25 cellular contexts compared by ENCODE assay signal in genomic region chr4:100417565-100417964, GRCh38.
DNase-seq lines count a peak whose midpoint lies in the region; ATAC-seq and TF ChIP-seq lines count a peak whose summit lies in the region.
"Had no signal": no experiment of that assay in that cellular context is flagged by ENCODE, and none has a peak within 500 bp of the region (broad histone marks: within the 10 kb centered on the region; RNA-seq: fewer than 3 reads in every experiment).

No MANE protein-coding gene starts in this region.

- H3K9me3 Mint-ChIP-seq in MCF 10A (ENCODE audit: unreplicated experiment) (no peaks in the 10 kb centered on the region), mesothelial cell of epicardium (no peaks in the 10 kb centered on the region)
- H3K9me3 Mint-ChIP-seq: activated B cell treated with CpG ODN at 0.5 μM for 24 hours; activated CD4-positive, alpha-beta memory T cell treated with anti-CD3 and anti-CD28 coated beads, Interleukin-2, amount 10 ng/mL, durations not matched to agents 7 days and 5 days; activated naive CD4-positive, alpha-beta T cell treated with anti-CD3 and anti-CD28 coated beads for 36 hours; activated T-cell treated with anti-CD3 and anti-CD28 coated beads, Interleukin-2, amount 50 U/mL, for 4 hours; CD4-positive, alpha-beta memory T cell; GM23338; memory B cell; natural killer cell had no signal

- no peak for TF ChIP-seq CTCF in mammary epithelial cell (conservative IDR thresholded peaks at IDR 0.05 in 1 of 2, IDR thresholded peaks at IDR 0.05 in 1 of 2; ENCODE audit: extremely low read depth in 1 of 2, insufficient read depth in 1 of 2, low read depth in 1 of 2, low read length in 2 of 2)
- no peak for TF ChIP-seq CTCF in MCF 10A (IDR thresholded peaks at IDR 0.05; ENCODE audit: unreplicated experiment)
- no peak for TF ChIP-seq CTCF in cardiac fibroblast (IDR thresholded peaks at IDR 0.05; ENCODE audit: low read depth, low read length)
- TF ChIP-seq CTCF in GM20000 (IDR thresholded peaks at IDR 0.05; ENCODE audit: extremely low read depth, missing control alignments): no peak
- TF ChIP-seq CTCF in mesothelial cell of epicardium (IDR thresholded peaks at IDR 0.05; ENCODE audit: unreplicated experiment): no peak

- H3K9me3 ChIP-seq in mammary epithelial cell (replicated peaks; ENCODE audit: insufficient read depth, low read length): no peaks in the 10 kb centered on the region
- H3K9me3 ChIP-seq: ascending aorta, uterus had no signal

- H3K36me3 Mint-ChIP-seq in MCF 10A (ENCODE audit: insufficient read depth, unreplicated experiment): no peaks in the 10 kb centered on the region
- H3K36me3 Mint-ChIP-seq in mesothelial cell of epicardium: no peaks in the 10 kb centered on the region
- H3K36me3 Mint-ChIP-seq: CD4-positive, alpha-beta memory T cell; memory B cell; natural killer cell had no signal

- WGBS in mammary epithelial cell (ENCODE audit: low coverage, missing lambda C conversion rate): 61% methylated on average over 1 of the region's 1 CpG

- no peak overlapping the region for H2AFZ ChIP-seq in mammary epithelial cell (ENCODE audit: low read depth, low read length)
- H2AFZ ChIP-seq: GM23338 had no signal

- H3K4me2 ChIP-seq in mammary epithelial cell (ENCODE audit: insufficient read depth, low read depth, low read length): no peak overlapping the region
- H3K4me2 ChIP-seq: GM23338 had no signal

- H3K36me3 ChIP-seq in mammary epithelial cell (ENCODE audit: insufficient read depth, low read length): no peaks in the 10 kb centered on the region
- H3K36me3 ChIP-seq: ascending aorta, uterus had no signal

- H3K9ac ChIP-seq in mammary epithelial cell (ENCODE audit: insufficient read depth, low read length): no peak overlapping the region

- DNase-seq in mammary epithelial cell (peak; percentile 35), MCF 10A (ENCODE audit: unreplicated experiment) (no peak), cardiac fibroblast (ENCODE audit: low read depth in 2 of 2) (peak; percentile 48 to 65), left kidney (ENCODE audit: low read depth, low spot score) (peak; percentile 53), GM20000 (ENCODE audit: low spot score) (no peak), pons (ENCODE audit: low spot score) (no peak), mesothelial cell of epicardium (ENCODE audit: low spot score in 2 of 2, unreplicated experiment in 2 of 2) (no peak)
- DNase-seq: activated B cell treated with CpG ODN at 0.5 μM for 24 hours; activated CD4-positive, alpha-beta memory T cell treated with anti-CD3 and anti-CD28 coated beads, Interleukin-2, amount 10 ng/mL, durations not matched to agents 7 days and 5 days; activated naive CD4-positive, alpha-beta T cell treated with anti-CD3 and anti-CD28 coated beads for 36 hours; activated T-cell treated with anti-CD3 and anti-CD28 coated beads, Interleukin-2, amount 50 U/mL, for 4 hours; CD4-positive, alpha-beta memory T cell; DND-41; foreskin melanocyte; Karpas-422; natural killer cell; NCI-H1092; NCI-H526 treated with DMSO at 0.1 percent for 48 hours; stimulated activated CD4-positive, alpha-beta T cell treated with anti-CD3 and anti-CD28 coated beads, Interleukin-12 subunit alpha, Interleukin-12 subunit beta, amount 100 ng/mL, for 4 hours; uterus had no signal

- BruUV-seq in mammary epithelial cell (replicated peaks; lab: Mats Ljungman, UMichigan): no TSS peak
- no TSS peak for BruUV-seq in MCF 10A (replicated peaks; lab: Mats Ljungman, UMichigan)

- CTCF ChIA-PET in mammary epithelial cell (lab: Charles Lee; ENCODE audit: low non-redundant PET) (no interaction called here), MCF 10A (lab: Yijun Ruan, JAX) (interaction anchor here (0.9 kb wide), 1 partner anchor 320 kb away, joined by 3 read pairs; no protein-coding TSS in a partner anchor)

- H3K27ac Mint-ChIP-seq in MCF 10A (ENCODE audit: low read depth, unreplicated experiment) (no peak overlapping the region), mesothelial cell of epicardium (no peak overlapping the region)
- H3K27ac Mint-ChIP-seq: activated B cell treated with CpG ODN at 0.5 μM for 24 hours; activated CD4-positive, alpha-beta memory T cell treated with anti-CD3 and anti-CD28 coated beads, Interleukin-2, amount 10 ng/mL, durations not matched to agents 7 days and 5 days; activated naive CD4-positive, alpha-beta T cell treated with anti-CD3 and anti-CD28 coated beads for 36 hours; CD4-positive, alpha-beta memory T cell; memory B cell; natural killer cell; progenitor cell of endocrine pancreas had no signal

- no peak for ATAC-seq in GM18870 (IDR thresholded peaks at IDR 0.05; ENCODE audit: unreplicated experiment)
- ATAC-seq: activated T-cell treated with anti-CD3 and anti-CD28 coated beads, Interleukin-2, amount 50 U/mL, for 4 hours; GM23338; natural killer cell had no signal

- H3K4me1 ChIP-seq in mammary epithelial cell (ENCODE audit: insufficient read depth, low read length): peaks cover 8% of the 10 kb centered on the region
- H3K4me1 ChIP-seq: uterus had no signal

- H3K4me3 Mint-ChIP-seq in MCF 10A (ENCODE audit: unreplicated experiment) (no peak overlapping the region), mesothelial cell of epicardium (no peak overlapping the region)
- H3K4me3 Mint-ChIP-seq: activated B cell treated with CpG ODN at 0.5 μM for 24 hours; activated CD4-positive, alpha-beta memory T cell treated with anti-CD3 and anti-CD28 coated beads, Interleukin-2, amount 10 ng/mL, durations not matched to agents 7 days and 5 days; activated naive CD4-positive, alpha-beta T cell treated with anti-CD3 and anti-CD28 coated beads for 36 hours; activated T-cell treated with anti-CD3 and anti-CD28 coated beads, Interleukin-2, amount 50 U/mL, for 4 hours; CD4-positive, alpha-beta memory T cell; GM23338; memory B cell; natural killer cell had no signal

- POLR2A ChIA-PET in MCF 10A (lab: Yijun Ruan, JAX): no interaction called here

- H3K79me2 ChIP-seq in mammary epithelial cell (ENCODE audit: insufficient read depth, low read length): no peaks in the 10 kb centered on the region

- H3K4me1 Mint-ChIP-seq in MCF 10A (ENCODE audit: insufficient read depth, unreplicated experiment): peaks cover 12% of the 10 kb centered on the region
- H3K4me1 Mint-ChIP-seq in mesothelial cell of epicardium: peaks cover 2% of the 10 kb centered on the region
- H3K4me1 Mint-ChIP-seq: activated B cell treated with CpG ODN at 0.5 μM for 24 hours; activated CD4-positive, alpha-beta memory T cell treated with anti-CD3 and anti-CD28 coated beads, Interleukin-2, amount 10 ng/mL, durations not matched to agents 7 days and 5 days; CD4-positive, alpha-beta memory T cell; memory B cell; natural killer cell had no signal

- H4K20me1 ChIP-seq in mammary epithelial cell (ENCODE audit: insufficient read depth, low read length): no peaks in the 10 kb centered on the region

- no peaks in the 10 kb centered on the region for H3K27me3 Mint-ChIP-seq in MCF 10A (ENCODE audit: insufficient read depth, unreplicated experiment)
- no peaks in the 10 kb centered on the region for H3K27me3 Mint-ChIP-seq in mesothelial cell of epicardium (ENCODE audit: low read depth)
- H3K27me3 Mint-ChIP-seq: progenitor cell of endocrine pancreas had no signal

- no peak overlapping the region for H3K4me3 ChIP-seq in mammary epithelial cell (replicated peaks in 1 of 3; ENCODE audit: insufficient read depth in 1 of 3, low read depth in 2 of 3, low read length in 3 of 3)
- no peak overlapping the region for H3K4me3 ChIP-seq in cardiac fibroblast (replicated peaks in 1 of 2; ENCODE audit: low read depth in 2 of 2, low read length in 2 of 2)
- H3K4me3 ChIP-seq: ascending aorta, GM23338, uterus had no signal

- intact Hi-C loops in mammary epithelial cell (cut with micrococcal nuclease) (no loop called here), MCF 10A (cut with micrococcal nuclease) (no loop called here)

- dilution Hi-C loops in mammary epithelial cell (cut with HindIII; ENCODE audit: low sequenced_read_pairs): no loop called here

- in situ Hi-C loops in mammary epithelial cell (cut with MboI; ENCODE audit: low sequenced_read_pairs in 2 of 2): no loop called here

- H3K27ac ChIP-seq in mammary epithelial cell (ENCODE audit: insufficient read depth, low read depth, low read length): no peak overlapping the region
- H3K27ac ChIP-seq: ascending aorta, uterus had no signal

- peaks cover 1% of the 10 kb centered on the region for H3K27me3 ChIP-seq in mammary epithelial cell (ENCODE audit: insufficient read depth, low read length)
- H3K27me3 ChIP-seq: ascending aorta, uterus had no signal

Comparison
In these comparisons a context has a peak if more than half of its experiments do, and no peak if none do; other contexts are left out.
1. DNase-seq: peak in mammary epithelial cell (single experiment), cardiac fibroblast (2 of 2) and left kidney (single experiment); none in MCF 10A (single experiment), GM20000 (single experiment), pons (single experiment) and mesothelial cell of epicardium (0 of 2).